Comparison of ENCODE assay signal across 2 cellular contexts in the genomic region with DNA sequence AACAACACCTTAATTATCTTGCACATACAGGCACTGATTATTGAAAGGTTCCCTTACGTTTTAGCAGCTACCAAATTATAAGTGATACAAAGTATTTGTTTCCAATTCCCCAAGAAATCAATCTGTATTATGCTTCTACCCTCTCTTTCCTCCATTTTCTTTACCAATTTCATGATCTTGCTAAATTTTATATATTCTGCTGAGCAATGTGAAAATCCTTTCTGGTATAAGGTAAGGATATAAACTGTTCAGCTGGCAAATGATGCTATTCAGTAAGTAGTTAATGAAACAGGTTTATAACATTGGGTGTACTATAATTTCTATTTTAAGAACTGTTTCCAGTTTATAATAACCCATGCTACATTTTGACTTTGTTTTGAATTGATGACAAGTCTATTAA.
TF ChIP-seq lines count a peak whose summit lies in the region.

No MANE protein-coding gene starts in this region.

TF ChIP-seq in IMR-90, 13 proteins besides CTCF, POLR2A, EP300 and RAD21:
- TF ChIP-seq MAFK (IDR thresholded peaks at IDR 0.05; ENCODE audit: low read depth, low read length): peak; percentile 50; the same call in 1 of the 2 replicates
- no peak for TF ChIP-seq BHLHE40 (IDR thresholded peaks at IDR 0.05; ENCODE audit: low read depth, low read length)
TF ChIP-seq in IMR-90: peak in this region for 1.

TF ChIP-seq in K562, 482 proteins besides CTCF, POLR2A, EP300 and RAD21:
- TF ChIP-seq ZNF316 (IDR thresholded peaks at IDR 0.05): peak; percentile 71
- no peak for TF ChIP-seq TCF7L2 (IDR thresholded peaks at IDR 0.05; ENCODE audit: low read depth, low read length)
- peak; percentile 56 for TF ChIP-seq C11orf30 (IDR thresholded peaks at IDR 0.05; ENCODE audit: low read depth)
